Comparison of ENCODE assay signal across 8 cellular contexts in genomic region chr2:232438951-232439757, GRCh38. TPM values are rescaled to one million over a fixed set of nuclear protein-coding genes. Genes with fewer than 3 reads are reported as not detected.
DNase-seq lines count a peak whose midpoint lies in the region; ATAC-seq, FAIRE-seq and TF ChIP-seq lines count a peak whose summit lies in the region.

No MANE protein-coding gene starts in this region.

- H3K4me2 ChIP-seq in PC-3 (ENCODE audit: low read length) (no peak overlapping the region), mesenchymal stem cell (ENCODE audit: low read length, poor library complexity, severe bottlenecking) (no peak overlapping the region)

- H2BK15ac ChIP-seq in mesenchymal stem cell (ENCODE audit: low read depth, poor library complexity, severe bottlenecking): no peak overlapping the region

- TF ChIP-seq CTCF in PC-3 (conservative IDR thresholded peaks at IDR 0.05; ENCODE audit: low read depth, low read length): peak; percentile 36
- peak in 5 of 7 experiments; percentile 30 to 55 (median 43) for TF ChIP-seq CTCF in body of pancreas (IDR thresholded peaks at IDR 0.05)
- TF ChIP-seq CTCF in uterus (IDR thresholded peaks at IDR 0.05): peak in 3 of 4 experiments; percentile 4 to 30 (median 9)

- H3K9ac ChIP-seq in PC-3 (ENCODE audit: low read length): no peak overlapping the region
- no peak overlapping the region for H3K9ac ChIP-seq in mesenchymal stem cell (ENCODE audit: low read length)

- H3K36me3 ChIP-seq in PC-3 (ENCODE audit: low read depth, low read length): no peaks in the 10 kb centered on the region
- H3K36me3 ChIP-seq in body of pancreas (replicated peaks in 1 of 2; ENCODE audit: insufficient read depth in 1 of 2, low read depth in 2 of 2): no peaks in the 10 kb centered on the region
- H3K36me3 ChIP-seq in mesenchymal stem cell (ENCODE audit: control insufficient read depth in 1 of 2, insufficient read depth in 2 of 2, low read depth in 1 of 2, low read length in 2 of 2): no peaks in the 10 kb centered on the region
- no peaks in the 10 kb centered on the region for H3K36me3 ChIP-seq in uterus

- in situ Hi-C loops in G401 (cut with HindIII; ENCODE audit: low sequenced_read_pairs): no loop called here

- no peaks in the 10 kb centered on the region for H3K9me2 ChIP-seq in PC-3 (replicated peaks; ENCODE audit: low read length)

- no peak overlapping the region for H2BK120ac ChIP-seq in mesenchymal stem cell (ENCODE audit: low read depth, low read length)

- H2AK5ac ChIP-seq in mesenchymal stem cell (ENCODE audit: low read length, severe bottlenecking): no peak overlapping the region

- no peak overlapping the region for H3K23ac ChIP-seq in mesenchymal stem cell (ENCODE audit: low read length in 2 of 2)

- peak; percentile 23 for DNase-seq in G401 (ENCODE audit: low spot score)
- DNase-seq in PC-3: peak; percentile 40
- peak in 3 of 4 donors; percentile 34 to 52 (median 44) for DNase-seq in body of pancreas
- peak; percentile 12 for DNase-seq in mesenchymal stem cell
- no peak for DNase-seq in uterus
- DNase-seq in NCI-H1436 (lab: John Stamatoyannopoulos, UW): no peak
- DNase-seq in RCC 7860 (ENCODE audit: low spot score): no peak
- DNase-seq in GOT3 (lab: John Stamatoyannopoulos, UW): no peak

- no peak overlapping the region for H2BK12ac ChIP-seq in mesenchymal stem cell (ENCODE audit: low read length in 2 of 2)

- H2BK5ac ChIP-seq in mesenchymal stem cell (ENCODE audit: low read depth, low read length, poor library complexity, severe bottlenecking): no peak overlapping the region

- ATAC-seq in PC-3 (peak; percentile 67), body of pancreas (peak; percentile 67)

- H3F3A ChIP-seq in PC-3 (ENCODE audit: low read length, unreplicated experiment): no peaks in the 10 kb centered on the region

- H3K18ac ChIP-seq in mesenchymal stem cell (ENCODE audit: low read depth in 1 of 2, low read length in 2 of 2): no peak overlapping the region

- POLR2A ChIA-PET in PC-3 (lab: Charles Lee; ENCODE audit: unreplicated experiment): no interaction called here

- H4K20me1 ChIP-seq in PC-3 (ENCODE audit: low read length): no peaks in the 10 kb centered on the region

- H4K91ac ChIP-seq in mesenchymal stem cell (ENCODE audit: low read length): no peak overlapping the region

- no peak overlapping the region for H2AFZ ChIP-seq in PC-3 (ENCODE audit: low read length)
- no peak overlapping the region for H2AFZ ChIP-seq in mesenchymal stem cell (ENCODE audit: low read depth, low read length)

- TF ChIP-seq POLR2A in body of pancreas (IDR thresholded peaks at IDR 0.05) (no peak), uterus (IDR thresholded peaks at IDR 0.05) (no peak)

- WGBS in body of pancreas, 2 donors: 55 to 64% methylated on average over 2 to 20 of the region's 22 CpGs
- WGBS in mesenchymal stem cell: 89% methylated on average over 18 of the region's 22 CpGs

- intact Hi-C loops in PC-3 (cut with micrococcal nuclease): no loop called here
- intact Hi-C loops in body of pancreas (cut with DNase I): loop anchor here (10.0 kb wide), 1 partner anchor 514 kb away; the partner anchor contains the start of gene NPPC
- intact Hi-C loops in uterus (cut with DNase I; ENCODE audit: low total_unique reads): loop anchor here (2.0 kb wide), 1 partner anchor 532 kb away; no protein-coding TSS in a partner anchor

- no peak overlapping the region for H3K4ac ChIP-seq in mesenchymal stem cell (ENCODE audit: low read depth in 1 of 2, low read length in 2 of 2)

- BruUV-seq in PC-3 (replicated peaks; lab: Mats Ljungman, UMichigan): no TSS peak

- FAIRE-seq in RCC 7860 (lab: Jason Lieb, UNC): no peak

- CTCF ChIA-PET in PC-3 (lab: Charles Lee): interaction anchor here (0.6 to 1.1 kb wide), 2 partner anchors 53 to 75 kb away, joined by 6 to 10 read pairs; no protein-coding TSS in a partner anchor

- H3K14ac ChIP-seq in mesenchymal stem cell (ENCODE audit: low read length in 2 of 2): no peak overlapping the region

- no peaks in the 10 kb centered on the region for H3K4me1 ChIP-seq in PC-3 (ENCODE audit: insufficient read depth, low read length)
- H3K4me1 ChIP-seq in body of pancreas: peaks cover 12% of the 10 kb centered on the region
- H3K4me1 ChIP-seq in mesenchymal stem cell (ENCODE audit: control insufficient read depth, insufficient read depth, low read depth, low read length): peaks cover 6% of the 10 kb centered on the region
- no peaks in the 10 kb centered on the region for H3K4me1 ChIP-seq in uterus

- H3K27me3 ChIP-seq in PC-3 (ENCODE audit: low read length) (no peaks in the 10 kb centered on the region), body of pancreas (no peaks in the 10 kb centered on the region), mesenchymal stem cell (ENCODE audit: control insufficient read depth in 1 of 2, insufficient read depth in 1 of 2, low read length in 2 of 2) (peaks cover 51 to 54% of the 10 kb centered on the region in 2 experiments), uterus (no peaks in the 10 kb centered on the region)

- H3K4me3 ChIP-seq in PC-3 (ENCODE audit: low read length): no peak overlapping the region
- H3K4me3 ChIP-seq in body of pancreas: no peak overlapping the region
- no peak overlapping the region for H3K4me3 ChIP-seq in mesenchymal stem cell (ENCODE audit: insufficient read depth in 1 of 2, low read depth in 1 of 2, low read length in 2 of 2)
- H3K4me3 ChIP-seq in uterus: no peak overlapping the region

- H3K79me1 ChIP-seq in mesenchymal stem cell (replicated peaks; ENCODE audit: low read length, poor library complexity, severe bottlenecking): no peaks in the 10 kb centered on the region

- no peak overlapping the region for H4K8ac ChIP-seq in mesenchymal stem cell (ENCODE audit: low read length)

- H3K27ac ChIP-seq in PC-3 (ENCODE audit: low read length) (no peak overlapping the region), body of pancreas (no peak overlapping the region), mesenchymal stem cell (ENCODE audit: low read length, poor library complexity, severe bottlenecking) (no peak overlapping the region), uterus (no peak overlapping the region)

- no peaks in the 10 kb centered on the region for H3K9me3 ChIP-seq in PC-3 (ENCODE audit: low read length)
- H3K9me3 ChIP-seq in body of pancreas: no peaks in the 10 kb centered on the region
- H3K9me3 ChIP-seq in mesenchymal stem cell (ENCODE audit: control insufficient read depth, low read length): no peaks in the 10 kb centered on the region
- no peaks in the 10 kb centered on the region for H3K9me3 ChIP-seq in uterus

- H3K79me2 ChIP-seq in PC-3 (ENCODE audit: low read length): no peaks in the 10 kb centered on the region

RNA-seq across cellular contexts. Expression of gene ALPI, which starts 16.8 kb away (rescaled TPM):
- not detected in 2 replicates for total RNA-seq in G401 (2014; rRNA removed; shearing (Covaris generic))
- not detected in 2 replicates for total RNA-seq in PC-3 (2014; rRNA removed)
- total RNA-seq in body of pancreas: not detected
- polyA plus RNA-seq in mesenchymal stem cell (2013, experiment 1 of 2): not detected
- polyA plus RNA-seq in mesenchymal stem cell (2013, experiment 2 of 2): not detected
- total RNA-seq in uterus: not detected

RNA-seq across cellular contexts. Expression of gene ALPG, which starts 32.5 kb away (rescaled TPM):
- 203 and 218 TPM in 2 replicates for total RNA-seq in G401 (2014; rRNA removed; shearing (Covaris generic))
- total RNA-seq in PC-3 (2014; rRNA removed): 0.12 and 0.18 TPM in 2 replicates
- total RNA-seq in body of pancreas: not detected
- polyA plus RNA-seq in mesenchymal stem cell (2013, experiment 1 of 2): not detected
- polyA plus RNA-seq in mesenchymal stem cell (2013, experiment 2 of 2): not detected
- not detected for total RNA-seq in uterus

RNA-seq across cellular contexts. Expression of gene ECEL1, which starts 48.5 kb away (rescaled TPM):
- 9.6 and 11.9 TPM in 2 replicates for total RNA-seq in G401 (2014; rRNA removed; shearing (Covaris generic))
- total RNA-seq in PC-3 (2014; rRNA removed) (not detected in 2 replicates), body of pancreas (under 1 TPM in 1 of 2 donors, not detected in 1; 0.26 TPM), uterus (10 to 100 TPM in 1 of 4 donors, 1 to 10 TPM in 1, not detected in 2; 1.9 to 10.8 TPM)
- not detected for polyA plus RNA-seq in mesenchymal stem cell (2013, experiment 1 of 2)
- not detected for polyA plus RNA-seq in mesenchymal stem cell (2013, experiment 2 of 2)

Comparison
In these comparisons a context has a peak if more than half of its experiments do, and no peak if none do; other contexts are left out.
1. DNase-seq: peak in G401 (single experiment), PC-3 (single experiment), body of pancreas (3 of 4) and mesenchymal stem cell (single experiment); none in uterus (0 of 2), NCI-H1436 (single experiment), RCC 7860 (single experiment) and GOT3 (single experiment).
2. RNA of gene ALPG, which starts 32.5 kb away (total RNA-seq): 203 to 218 TPM in G401; 0.12 to 0.18 TPM in PC-3, not detected in body of pancreas and not detected in uterus; every median in the first group is over 100 times any median in the second.
3. Peak in every context shown above with its lines, with median percentiles within 50 percentile points of each other: CTCF ChIP-seq.